18 cellular contexts compared by ENCODE assay signal in the genomic region with DNA sequence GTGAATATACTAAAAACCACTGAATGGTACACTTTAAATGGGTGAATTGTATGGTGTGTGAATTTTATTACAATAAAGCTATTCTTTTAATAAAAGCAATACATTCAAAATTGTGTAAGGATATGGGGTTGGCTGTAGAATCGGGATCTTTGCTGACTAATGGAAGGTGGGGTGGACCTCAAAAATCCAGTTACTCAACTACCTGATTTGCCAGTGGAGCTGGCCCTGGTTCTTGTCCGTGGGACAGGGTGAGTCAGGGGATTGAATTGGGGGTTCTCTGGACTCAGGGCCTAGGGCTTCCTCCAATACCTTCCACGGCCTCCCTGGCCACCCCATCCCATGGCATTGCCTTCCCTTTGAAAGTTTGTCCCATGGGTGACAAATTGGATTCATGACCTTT.
"Had no signal": no experiment of that assay in that cellular context is flagged by ENCODE, and none has a peak within 500 bp of the region (broad histone marks: within the 10 kb centered on the region; RNA-seq: fewer than 3 reads in every experiment).

No MANE protein-coding gene starts in this region.

- H2AFZ ChIP-seq: parathyroid adenoma had no signal

- DNase-seq: effector memory CD8-positive, alpha-beta T cell; left colon; left ventricle myocardium superior; mesendoderm; naive B cell; right lobe of liver; stimulated activated CD4-positive, alpha-beta T cell treated with anti-CD3 and anti-CD28 coated beads, Interleukin-15, amount 100 ng/mL, for 24 hours; stimulated activated CD4-positive, alpha-beta T cell treated with anti-CD3 and anti-CD28 coated beads, Interleukin-1b, Interleukin-23, amount 100 ng/mL, for 48 hours; stimulated activated CD4-positive, alpha-beta T cell treated with anti-CD3 and anti-CD28 coated beads, Interleukin-4, amount 100 ng/mL, for 24 hours; stimulated activated naive CD8-positive, alpha-beta T cell treated with anti-CD3 and anti-CD28 coated beads, Interleukin-15, amount 100 ng/mL, for 72 hours; testis; upper lobe of right lung had no signal

- H3K9me3 ChIP-seq: prostate gland, testis, upper lobe of right lung had no signal

- ATAC-seq: effector memory CD8-positive, alpha-beta T cell; left colon; left ventricle myocardium superior; right lobe of liver; stimulated activated memory B cell treated with anti-CD40 and anti-IgM and Interleukin-4, amounts not matched to agents 10 μg/mL and 1 μg/mL and 100 μg/mL, for 72 hours; stimulated activated naive CD8-positive, alpha-beta T cell treated with anti-CD3 and anti-CD28 coated beads, Interleukin-15, amount 100 ng/mL, for 72 hours; upper lobe of right lung had no signal

- H3K36me3 ChIP-seq: prostate gland, right lobe of liver, upper lobe of right lung had no signal

- H3K27ac ChIP-seq: parathyroid adenoma, prostate gland, right lobe of liver, testis, tibial nerve, upper lobe of right lung, vagina had no signal

- H3K4me1 ChIP-seq: parathyroid adenoma, prostate gland, right lobe of liver, testis, tibial nerve, upper lobe of right lung, vagina had no signal

- H3K27me3 ChIP-seq: right lobe of liver, testis, tibial nerve, upper lobe of right lung, vagina had no signal

- H3K9ac ChIP-seq: parathyroid adenoma had no signal

- H3K4me3 ChIP-seq: lung, prostate gland, right lobe of liver, testis, tibial nerve, upper lobe of right lung, vagina had no signal
